1 cellular context compared by ENCODE assay signal in the genomic region with DNA sequence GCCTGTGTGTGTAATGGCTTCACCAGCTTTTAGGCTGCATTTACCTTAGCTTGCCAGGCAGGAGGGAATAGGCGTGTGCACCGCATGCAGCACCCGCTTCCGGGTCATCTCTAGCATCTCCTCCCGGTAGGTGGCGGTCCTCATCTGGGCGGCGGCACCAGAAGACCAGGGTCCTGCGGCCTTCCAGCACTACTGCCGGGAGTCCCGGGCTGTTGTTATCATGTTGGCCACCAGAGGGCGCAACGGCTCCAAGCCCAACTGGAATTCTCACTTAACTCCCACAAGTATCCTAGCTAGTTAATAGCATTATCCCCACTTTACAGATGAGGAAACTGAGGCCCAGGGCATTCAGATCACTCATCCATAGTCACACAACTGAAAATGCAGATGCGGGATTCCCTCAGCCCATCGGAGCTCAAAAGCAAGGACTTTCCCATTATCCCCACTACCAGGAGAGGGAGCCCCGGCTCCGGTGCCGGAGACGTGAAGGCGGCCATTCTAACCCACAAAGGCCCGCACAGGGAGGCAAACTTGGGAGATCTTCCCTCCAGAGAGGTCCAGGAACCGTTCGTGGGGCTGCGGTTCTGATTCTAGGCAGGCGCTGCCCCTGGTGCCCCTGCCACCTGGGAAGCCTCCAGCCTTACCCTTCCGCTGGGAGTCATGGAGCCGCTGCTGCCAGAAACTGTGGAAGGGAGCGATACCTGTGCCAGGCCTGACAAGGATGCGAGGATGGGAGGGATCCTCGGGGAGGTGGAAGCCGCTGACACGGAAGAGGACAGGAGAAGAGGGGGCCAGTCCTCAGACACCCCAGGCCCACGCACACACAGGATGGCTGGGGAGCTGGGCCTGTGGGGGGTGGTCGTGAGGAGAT.
TF ChIP-seq lines count a peak whose summit lies in the region.

No MANE protein-coding gene starts in this region.

TF ChIP-seq in HepG2, 621 proteins besides CTCF, POLR2A, EP300 and RAD21 (continued from another document and continues in another):
- no peak for TF ChIP-seq ZFYVE20 (CRISPR knock-in tag; IDR thresholded peaks at IDR 0.05; ENCODE audit: borderline replicate concordance, low read depth)
- TF ChIP-seq, protein P1, sequence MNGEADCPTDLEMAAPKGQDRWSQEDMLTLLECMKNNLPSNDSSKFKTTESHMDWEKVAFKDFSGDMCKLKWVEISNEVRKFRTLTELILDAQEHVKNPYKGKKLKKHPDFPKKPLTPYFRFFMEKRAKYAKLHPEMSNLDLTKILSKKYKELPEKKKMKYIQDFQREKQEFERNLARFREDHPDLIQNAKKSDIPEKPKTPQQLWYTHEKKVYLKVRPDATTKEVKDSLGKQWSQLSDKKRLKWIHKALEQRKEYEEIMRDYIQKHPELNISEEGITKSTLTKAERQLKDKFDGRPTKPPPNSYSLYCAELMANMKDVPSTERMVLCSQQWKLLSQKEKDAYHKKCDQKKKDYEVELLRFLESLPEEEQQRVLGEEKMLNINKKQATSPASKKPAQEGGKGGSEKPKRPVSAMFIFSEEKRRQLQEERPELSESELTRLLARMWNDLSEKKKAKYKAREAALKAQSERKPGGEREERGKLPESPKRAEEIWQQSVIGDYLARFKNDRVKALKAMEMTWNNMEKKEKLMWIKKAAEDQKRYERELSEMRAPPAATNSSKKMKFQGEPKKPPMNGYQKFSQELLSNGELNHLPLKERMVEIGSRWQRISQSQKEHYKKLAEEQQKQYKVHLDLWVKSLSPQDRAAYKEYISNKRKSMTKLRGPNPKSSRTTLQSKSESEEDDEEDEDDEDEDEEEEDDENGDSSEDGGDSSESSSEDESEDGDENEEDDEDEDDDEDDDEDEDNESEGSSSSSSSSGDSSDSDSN (CRISPR knock-in tag; IDR thresholded peaks at IDR 0.05) = peak; percentile 69
- TF ChIP-seq SALL1 (CRISPR knock-in tag; IDR thresholded peaks at IDR 0.05) = peak; percentile 34; the same call in 1 of the 2 replicates
- TF ChIP-seq KLF16 (CRISPR knock-in tag; IDR thresholded peaks at IDR 0.05) = peak in 1 of 2 experiments; percentile 40; a peak in 1 of 4 replicates
- no peak for TF ChIP-seq MBNL3 (CRISPR knock-in tag; conservative IDR thresholded peaks at IDR 0.05)
- no peak for TF ChIP-seq NCOA1 (CRISPR knock-in tag; IDR thresholded peaks at IDR 0.05)
- TF ChIP-seq NR1H2 (CRISPR knock-in tag; IDR thresholded peaks at IDR 0.05; ENCODE audit: borderline replicate concordance, low read depth) = no peak
- TF ChIP-seq CBX5 (CRISPR knock-in tag; IDR thresholded peaks at IDR 0.05; ENCODE audit: borderline replicate concordance) = peak; percentile 27; the same call in 1 of the 2 replicates
- TF ChIP-seq HOXA3 (CRISPR knock-in tag; IDR thresholded peaks at IDR 0.05) = peak; percentile 53
- TF ChIP-seq MIER2 (CRISPR knock-in tag; IDR thresholded peaks at IDR 0.05) = 0 out of 2 replicates have a peak, but pooled peaks have one; percentile 17
- TF ChIP-seq ELF3 (CRISPR knock-in tag; IDR thresholded peaks at IDR 0.05) = peak; percentile 69; the same call in 1 of the 2 replicates
- TF ChIP-seq PCBP2 (optimal IDR thresholded peaks at IDR 0.05; ENCODE audit: low read depth, low read length, poor library complexity, severe bottlenecking) = no peak
- no peak for TF ChIP-seq SOX6 (IDR thresholded peaks at IDR 0.05)
- TF ChIP-seq SOX6 (CRISPR knock-in tag; IDR thresholded peaks at IDR 0.05) = 0 out of 2 replicates have a peak, but pooled peaks have one; percentile 10
- TF ChIP-seq THAP11 (CRISPR knock-in tag; IDR thresholded peaks at IDR 0.05) = peak; percentile 52
- no peak for TF ChIP-seq ZNF430 (CRISPR knock-in tag; IDR thresholded peaks at IDR 0.05)
- TF ChIP-seq, protein P2, sequence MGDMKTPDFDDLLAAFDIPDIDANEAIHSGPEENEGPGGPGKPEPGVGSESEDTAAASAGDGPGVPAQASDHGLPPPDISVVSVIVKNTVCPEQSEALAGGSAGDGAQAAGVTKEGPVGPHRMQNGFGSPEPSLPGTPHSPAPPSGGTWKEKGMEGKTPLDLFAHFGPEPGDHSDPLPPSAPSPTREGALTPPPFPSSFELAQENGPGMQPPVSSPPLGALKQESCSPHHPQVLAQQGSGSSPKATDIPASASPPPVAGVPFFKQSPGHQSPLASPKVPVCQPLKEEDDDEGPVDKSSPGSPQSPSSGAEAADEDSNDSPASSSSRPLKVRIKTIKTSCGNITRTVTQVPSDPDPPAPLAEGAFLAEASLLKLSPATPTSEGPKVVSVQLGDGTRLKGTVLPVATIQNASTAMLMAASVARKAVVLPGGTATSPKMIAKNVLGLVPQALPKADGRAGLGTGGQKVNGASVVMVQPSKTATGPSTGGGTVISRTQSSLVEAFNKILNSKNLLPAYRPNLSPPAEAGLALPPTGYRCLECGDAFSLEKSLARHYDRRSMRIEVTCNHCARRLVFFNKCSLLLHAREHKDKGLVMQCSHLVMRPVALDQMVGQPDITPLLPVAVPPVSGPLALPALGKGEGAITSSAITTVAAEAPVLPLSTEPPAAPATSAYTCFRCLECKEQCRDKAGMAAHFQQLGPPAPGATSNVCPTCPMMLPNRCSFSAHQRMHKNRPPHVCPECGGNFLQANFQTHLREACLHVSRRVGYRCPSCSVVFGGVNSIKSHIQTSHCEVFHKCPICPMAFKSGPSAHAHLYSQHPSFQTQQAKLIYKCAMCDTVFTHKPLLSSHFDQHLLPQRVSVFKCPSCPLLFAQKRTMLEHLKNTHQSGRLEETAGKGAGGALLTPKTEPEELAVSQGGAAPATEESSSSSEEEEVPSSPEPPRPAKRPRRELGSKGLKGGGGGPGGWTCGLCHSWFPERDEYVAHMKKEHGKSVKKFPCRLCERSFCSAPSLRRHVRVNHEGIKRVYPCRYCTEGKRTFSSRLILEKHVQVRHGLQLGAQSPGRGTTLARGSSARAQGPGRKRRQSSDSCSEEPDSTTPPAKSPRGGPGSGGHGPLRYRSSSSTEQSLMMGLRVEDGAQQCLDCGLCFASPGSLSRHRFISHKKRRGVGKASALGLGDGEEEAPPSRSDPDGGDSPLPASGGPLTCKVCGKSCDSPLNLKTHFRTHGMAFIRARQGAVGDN (CRISPR knock-in tag; IDR thresholded peaks at IDR 0.05) = peak; percentile 72
- TF ChIP-seq, protein P3, sequence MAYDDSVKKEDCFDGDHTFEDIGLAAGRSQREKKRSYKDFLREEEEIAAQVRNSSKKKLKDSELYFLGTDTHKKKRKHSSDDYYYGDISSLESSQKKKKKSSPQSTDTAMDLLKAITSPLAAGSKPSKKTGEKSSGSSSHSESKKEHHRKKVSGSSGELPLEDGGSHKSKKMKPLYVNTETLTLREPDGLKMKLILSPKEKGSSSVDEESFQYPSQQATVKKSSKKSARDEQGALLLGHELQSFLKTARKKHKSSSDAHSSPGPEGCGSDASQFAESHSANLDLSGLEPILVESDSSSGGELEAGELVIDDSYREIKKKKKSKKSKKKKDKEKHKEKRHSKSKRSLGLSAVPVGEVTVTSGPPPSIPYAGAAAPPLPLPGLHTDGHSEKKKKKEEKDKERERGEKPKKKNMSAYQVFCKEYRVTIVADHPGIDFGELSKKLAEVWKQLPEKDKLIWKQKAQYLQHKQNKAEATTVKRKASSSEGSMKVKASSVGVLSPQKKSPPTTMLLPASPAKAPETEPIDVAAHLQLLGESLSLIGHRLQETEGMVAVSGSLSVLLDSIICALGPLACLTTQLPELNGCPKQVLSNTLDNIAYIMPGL (CRISPR knock-in tag; IDR thresholded peaks at IDR 0.05; ENCODE audit: borderline replicate concordance in 1 of 2, low read depth in 1 of 2) = peak; percentile 69 to 77; a peak in 2 of 4 replicates
- TF ChIP-seq MAZ (IDR thresholded peaks at IDR 0.05; ENCODE audit: borderline replicate concordance, low read depth, low read length) = 0 out of 2 replicates have a peak, but pooled peaks have one; percentile 11
- TF ChIP-seq MAZ (CRISPR knock-in tag; IDR thresholded peaks at IDR 0.05; ENCODE audit: low read depth) = no peak
- no peak for TF ChIP-seq MZF1 (CRISPR knock-in tag; IDR thresholded peaks at IDR 0.05; ENCODE audit: borderline replicate concordance)
- TF ChIP-seq MAFK (conservative IDR thresholded peaks at IDR 0.05 in 1 of 2, IDR thresholded peaks at IDR 0.05 in 1 of 2; ENCODE audit: low read length in 2 of 2) = no peak
- TF ChIP-seq MYC (CRISPR knock-in tag; IDR thresholded peaks at IDR 0.05; ENCODE audit: borderline replicate concordance) = peak; percentile 48; the same call in 1 of the 2 replicates
- 0 out of 2 replicates have a peak, but pooled peaks have one; percentile 36 for TF ChIP-seq ZNF263 (CRISPR knock-in tag; IDR thresholded peaks at IDR 0.05)
- TF ChIP-seq, protein P4, sequence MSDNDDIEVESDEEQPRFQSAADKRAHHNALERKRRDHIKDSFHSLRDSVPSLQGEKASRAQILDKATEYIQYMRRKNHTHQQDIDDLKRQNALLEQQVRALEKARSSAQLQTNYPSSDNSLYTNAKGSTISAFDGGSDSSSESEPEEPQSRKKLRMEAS (IDR thresholded peaks at IDR 0.05) = peak; percentile 54; the same call in 1 of the 2 replicates
- TF ChIP-seq NFKB2 (CRISPR knock-in tag; IDR thresholded peaks at IDR 0.05; ENCODE audit: borderline replicate concordance) = peak; percentile 56; the same call in 1 of the 2 replicates
- TF ChIP-seq, protein P5, sequence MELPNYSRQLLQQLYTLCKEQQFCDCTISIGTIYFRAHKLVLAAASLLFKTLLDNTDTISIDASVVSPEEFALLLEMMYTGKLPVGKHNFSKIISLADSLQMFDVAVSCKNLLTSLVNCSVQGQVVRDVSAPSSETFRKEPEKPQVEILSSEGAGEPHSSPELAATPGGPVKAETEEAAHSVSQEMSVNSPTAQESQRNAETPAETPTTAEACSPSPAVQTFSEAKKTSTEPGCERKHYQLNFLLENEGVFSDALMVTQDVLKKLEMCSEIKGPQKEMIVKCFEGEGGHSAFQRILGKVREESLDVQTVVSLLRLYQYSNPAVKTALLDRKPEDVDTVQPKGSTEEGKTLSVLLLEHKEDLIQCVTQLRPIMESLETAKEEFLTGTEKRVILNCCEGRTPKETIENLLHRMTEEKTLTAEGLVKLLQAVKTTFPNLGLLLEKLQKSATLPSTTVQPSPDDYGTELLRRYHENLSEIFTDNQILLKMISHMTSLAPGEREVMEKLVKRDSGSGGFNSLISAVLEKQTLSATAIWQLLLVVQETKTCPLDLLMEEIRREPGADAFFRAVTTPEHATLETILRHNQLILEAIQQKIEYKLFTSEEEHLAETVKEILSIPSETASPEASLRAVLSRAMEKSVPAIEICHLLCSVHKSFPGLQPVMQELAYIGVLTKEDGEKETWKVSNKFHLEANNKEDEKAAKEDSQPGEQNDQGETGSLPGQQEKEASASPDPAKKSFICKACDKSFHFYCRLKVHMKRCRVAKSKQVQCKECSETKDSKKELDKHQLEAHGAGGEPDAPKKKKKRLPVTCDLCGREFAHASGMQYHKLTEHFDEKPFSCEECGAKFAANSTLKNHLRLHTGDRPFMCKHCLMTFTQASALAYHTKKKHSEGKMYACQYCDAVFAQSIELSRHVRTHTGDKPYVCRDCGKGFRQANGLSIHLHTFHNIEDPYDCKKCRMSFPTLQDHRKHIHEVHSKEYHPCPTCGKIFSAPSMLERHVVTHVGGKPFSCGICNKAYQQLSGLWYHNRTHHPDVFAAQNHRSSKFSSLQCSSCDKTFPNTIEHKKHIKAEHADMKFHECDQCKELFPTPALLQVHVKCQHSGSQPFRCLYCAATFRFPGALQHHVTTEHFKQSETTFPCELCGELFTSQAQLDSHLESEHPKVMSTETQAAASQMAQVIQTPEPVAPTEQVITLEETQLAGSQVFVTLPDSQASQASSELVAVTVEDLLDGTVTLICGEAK (IDR thresholded peaks at IDR 0.05) = no peak
- TF ChIP-seq, protein P5 (CRISPR knock-in tag; IDR thresholded peaks at IDR 0.05) = no peak
- no peak for TF ChIP-seq MAF1 (CRISPR knock-in tag; IDR thresholded peaks at IDR 0.05; ENCODE audit: borderline replicate concordance)
- TF ChIP-seq KDM2A (CRISPR knock-in tag; IDR thresholded peaks at IDR 0.05; ENCODE audit: borderline replicate concordance, low read depth) = peak; percentile 70; the same call in 1 of the 2 replicates
- TF ChIP-seq SMAD1 (CRISPR knock-in tag; IDR thresholded peaks at IDR 0.05; ENCODE audit: borderline replicate concordance, low read depth) = no peak
- TF ChIP-seq XRCC5 (optimal IDR thresholded peaks at IDR 0.05; ENCODE audit: low read length) = peak; percentile 96
- TF ChIP-seq REPIN1 (CRISPR knock-in tag; IDR thresholded peaks at IDR 0.05; ENCODE audit: borderline replicate concordance, low read depth) = peak; percentile 49; the same call in 1 of the 2 replicates
- TF ChIP-seq TEAD3 (CRISPR knock-in tag; optimal IDR thresholded peaks at IDR 0.05; ENCODE audit: borderline replicate concordance) = peak; percentile 14
- TF ChIP-seq, protein P6, sequence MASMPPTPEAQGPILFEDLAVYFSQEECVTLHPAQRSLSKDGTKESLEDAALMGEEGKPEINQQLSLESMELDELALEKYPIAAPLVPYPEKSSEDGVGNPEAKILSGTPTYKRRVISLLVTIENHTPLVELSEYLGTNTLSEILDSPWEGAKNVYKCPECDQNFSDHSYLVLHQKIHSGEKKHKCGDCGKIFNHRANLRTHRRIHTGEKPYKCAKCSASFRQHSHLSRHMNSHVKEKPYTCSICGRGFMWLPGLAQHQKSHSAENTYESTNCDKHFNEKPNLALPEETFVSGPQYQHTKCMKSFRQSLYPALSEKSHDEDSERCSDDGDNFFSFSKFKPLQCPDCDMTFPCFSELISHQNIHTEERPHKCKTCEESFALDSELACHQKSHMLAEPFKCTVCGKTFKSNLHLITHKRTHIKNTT (CRISPR knock-in tag; IDR thresholded peaks at IDR 0.05) = no peak
- peak; percentile 52 for TF ChIP-seq GABPA (IDR thresholded peaks at IDR 0.05; ENCODE audit: low read depth, low read length)
- peak; percentile 74 for TF ChIP-seq GABPA (CRISPR knock-in tag; IDR thresholded peaks at IDR 0.05; ENCODE audit: low read depth)
- TF ChIP-seq ZNF629 (CRISPR knock-in tag; conservative IDR thresholded peaks at IDR 0.05) = peak; percentile 72; the same call in 1 of the 2 replicates
- TF ChIP-seq NONO (IDR thresholded peaks at IDR 0.05) = no peak
- TF ChIP-seq NONO (CRISPR knock-in tag; conservative IDR thresholded peaks at IDR 0.05) = 0 out of 2 replicates have a peak, but pooled peaks have one; percentile 29
